Comparison of ENCODE assay signal across 26 cellular contexts in genomic region chr3:188034989-188035388, GRCh38.
"Had no signal": no experiment of that assay in that cellular context is flagged by ENCODE, and none has a peak within 500 bp of the region (broad histone marks: within the 10 kb centered on the region; RNA-seq: fewer than 3 reads in every experiment).

No MANE protein-coding gene starts in this region.

- H3K27ac Mint-ChIP-seq: immature natural killer cell; memory B cell; naive B cell; nephron; progenitor cell of endocrine pancreas; stimulated activated naive B cell treated with anti-CD40 and anti-IgM and Interleukin-4, amounts not matched to agents 10 μg/mL and 1 μg/mL and 100 μg/mL, for 72 hours had no signal

- H3K36me3 ChIP-seq: heart left ventricle, left ventricle myocardium inferior, right atrium auricular region, stomach, thyroid gland, transverse colon, upper lobe of left lung had no signal

- H3K27me3 ChIP-seq: heart left ventricle, right atrium auricular region, stomach, testis, thyroid gland, transverse colon, upper lobe of left lung had no signal

- H3K9me3 Mint-ChIP-seq: memory B cell had no signal

- H3K4me1 ChIP-seq: thyroid gland had no signal

- H3K36me3 Mint-ChIP-seq: memory B cell; stimulated activated naive B cell treated with anti-CD40 and anti-IgM and Interleukin-4, amounts not matched to agents 10 μg/mL and 1 μg/mL and 100 μg/mL, for 72 hours had no signal

- H3K4me3 Mint-ChIP-seq: immature natural killer cell; memory B cell; naive B cell; nephron; neural crest cell; stimulated activated naive B cell treated with anti-CD40 and anti-IgM and Interleukin-4, amounts not matched to agents 10 μg/mL and 1 μg/mL and 100 μg/mL, for 72 hours had no signal

- H3K27ac ChIP-seq: skin epidermis, testis, thyroid gland, transverse colon, upper lobe of left lung had no signal

- FAIRE-seq: islet of Langerhans had no signal

- H3K9me3 ChIP-seq: heart left ventricle, left ventricle myocardium inferior, right atrium auricular region, stomach, testis, thyroid gland, transverse colon, upper lobe of left lung had no signal

- ATAC-seq: heart left ventricle; sciatic nerve; stimulated activated naive B cell treated with anti-CD40 and anti-IgM and Interleukin-4, amounts not matched to agents 10 μg/mL and 1 μg/mL and 100 μg/mL, for 72 hours; stimulated activated naive CD8-positive, alpha-beta T cell treated with anti-CD3 and anti-CD28 coated beads, Interleukin-15, Interleukin-2, amounts not matched to agents 100 U/mL and 50 U/mL, for 24 hours had no signal

- DNase-seq: heart left ventricle; hypothalamus; immature natural killer cell; left ventricle myocardium inferior; naive B cell; nucleus accumbens; stimulated activated CD4-positive, alpha-beta T cell treated with anti-CD3 and anti-CD28 coated beads, Interleukin-12 subunit alpha, Interleukin-12 subunit beta, amount 100 ng/mL, for 4 hours; stimulated activated CD4-positive, alpha-beta T cell treated with anti-CD3 and anti-CD28 coated beads, Interleukin-15, amount 100 ng/mL, for 24 hours; stimulated activated CD4-positive, alpha-beta T cell treated with anti-CD3 and anti-CD28 coated beads, Interleukin-2, amount 100 ng/mL, for 24 hours; stimulated activated CD4-positive, alpha-beta T cell treated with anti-CD3 and anti-CD28 coated beads, Interleukin-4, amount 100 ng/mL, for 1 hour; stimulated activated naive B cell treated with anti-CD40 and anti-IgM and Interleukin-4, amounts not matched to agents 10 μg/mL and 1 μg/mL and 100 μg/mL, for 72 hours; stimulated activated naive CD8-positive, alpha-beta T cell treated with anti-CD3 and anti-CD28 coated beads, Interleukin-15, Interleukin-2, amounts not matched to agents 100 U/mL and 50 U/mL, for 24 hours; stomach; testis; thyroid gland; transverse colon; upper lobe of left lung had no signal

- H3K4me3 ChIP-seq: heart left ventricle, left ventricle myocardium inferior, lung, right atrium auricular region, skin epidermis, stomach, testis, thyroid gland, transverse colon, upper lobe of left lung had no signal
